Comparison of ENCODE assay signal across 13 cellular contexts in the genomic region with DNA sequence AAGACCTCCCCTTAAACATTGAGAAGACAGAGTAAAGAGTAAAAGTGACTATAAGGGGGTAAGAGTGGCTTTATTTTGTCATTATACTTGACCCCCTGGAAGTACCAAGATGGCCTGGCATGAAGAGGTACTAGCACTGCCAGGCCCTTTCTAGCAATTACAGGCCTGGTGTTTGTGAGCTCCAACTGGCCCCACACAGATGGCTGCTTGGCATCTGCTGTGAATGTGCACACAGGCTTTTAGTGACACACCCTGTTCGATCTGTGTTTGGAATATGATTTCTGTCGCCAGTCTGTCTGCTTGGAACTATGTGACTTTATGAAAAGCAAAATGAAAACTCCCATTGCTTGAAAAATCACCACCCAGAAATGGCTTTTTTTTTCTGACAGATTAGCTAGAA.
"Had no signal": no experiment of that assay in that cellular context is flagged by ENCODE, and none has a peak within 500 bp of the region (broad histone marks: within the 10 kb centered on the region; RNA-seq: fewer than 3 reads in every experiment).

No MANE protein-coding gene starts in this region.

- DNase-seq: activated CD4-positive, CD25-positive, alpha-beta regulatory T cell treated with anti-CD3 and anti-CD28 coated beads, Interleukin-2, amount 50 U/mL, for 72 hours; activated naive CD4-positive, alpha-beta T cell treated with anti-CD3 and anti-CD28 coated beads for 36 hours; hippocampal formation; kidney; nephron progenitor cell; stimulated activated naive CD8-positive, alpha-beta T cell treated with anti-CD3 and anti-CD28 coated beads, Interleukin-15, Interleukin-2, amounts not matched to agents 100 U/mL and 50 U/mL, for 24 hours; T1000; trophoblast cell had no signal

- H3K4me1 Mint-ChIP-seq: nephron progenitor cell had no signal

- H3K36me3 ChIP-seq: right atrium auricular region had no signal

- H3K27ac Mint-ChIP-seq: activated naive CD4-positive, alpha-beta T cell treated with anti-CD3 and anti-CD28 coated beads for 36 hours; activated T-helper 2 cell treated with anti-CD3 and anti-CD28 coated beads, Interferon-gamma antibody, Interleukin-2, Interleukin-4, amounts not matched to agents 10 μg/mL and 5 μg/mL and 100 μg/mL, durations not matched to agents 14 hours and 24 hours and 36 hours; nephron progenitor cell; progenitor cell of endocrine pancreas had no signal

- H3K4me3 Mint-ChIP-seq: activated naive CD4-positive, alpha-beta T cell treated with anti-CD3 and anti-CD28 coated beads for 36 hours; nephron progenitor cell had no signal

- H3K4me1 ChIP-seq: right atrium auricular region had no signal

- H3K9me3 Mint-ChIP-seq: activated naive CD4-positive, alpha-beta T cell treated with anti-CD3 and anti-CD28 coated beads for 36 hours; activated T-helper 2 cell treated with anti-CD3 and anti-CD28 coated beads, Interferon-gamma antibody, Interleukin-2, Interleukin-4, amounts not matched to agents 10 μg/mL and 5 μg/mL and 100 μg/mL, durations not matched to agents 14 hours and 24 hours and 36 hours had no signal

- ATAC-seq: esophagus mucosa; stimulated activated naive CD8-positive, alpha-beta T cell treated with anti-CD3 and anti-CD28 coated beads, Interleukin-15, Interleukin-2, amounts not matched to agents 100 U/mL and 50 U/mL, for 24 hours had no signal

- H3K27me3 ChIP-seq: right atrium auricular region had no signal

- H3K27ac ChIP-seq: right atrium auricular region had no signal

- H3K4me2 ChIP-seq: smooth muscle cell had no signal

- H3K4me3 ChIP-seq: right atrium auricular region, smooth muscle cell had no signal

- H3K9me3 ChIP-seq: right atrium auricular region had no signal

- H3K27me3 Mint-ChIP-seq: progenitor cell of endocrine pancreas had no signal
